Comparison of ENCODE assay signal across 31 cellular contexts in genomic region chr17:38779965-38780752, GRCh38. TPM values are rescaled to one million over a fixed set of nuclear protein-coding genes. Genes with fewer than 3 reads are reported as not detected.
"Had no signal": no experiment of that assay in that cellular context is flagged by ENCODE, and none has a peak within 500 bp of the region (broad histone marks: within the 10 kb centered on the region; RNA-seq: fewer than 3 reads in every experiment).

No MANE protein-coding gene starts in this region.

- H3K9me3 Mint-ChIP-seq: activated B cell treated with CpG ODN at 0.5 μM for 24 hours; activated CD4-positive, alpha-beta memory T cell treated with anti-CD3 and anti-CD28 coated beads, Interleukin-2, amount 10 ng/mL, durations not matched to agents 7 days and 5 days; activated CD4-positive, alpha-beta T cell treated with anti-CD3 and anti-CD28 coated beads, Interleukin-2, amount 10 ng/mL, durations not matched to agents 7 days and 5 days; activated T-cell treated with anti-CD3 and anti-CD28 coated beads, Interleukin-2, amount 50 U/mL, for 24 hours; activated T-cell treated with anti-CD3 and anti-CD28 coated beads, Interleukin-2, amount 50 U/mL, for 72 hours; central memory CD8-positive, alpha-beta T cell; effector memory CD8-positive, alpha-beta T cell; T-cell; T-helper 1 cell treated with Interleukin-12 subunit alpha and Interleukin-12 subunit beta and Interleukin-4 antibody, amounts not matched to agents 30 μg/mL and 1 μg/mL, for 36 hours; T-helper 2 cell treated with Interferon-gamma antibody and Interleukin-4, amounts not matched to agents 5 μg/mL and 100 μg/mL, for 36 hours had no signal

- H3K4me1 Mint-ChIP-seq: activated B cell treated with CpG ODN at 0.5 μM for 24 hours; activated CD4-positive, alpha-beta memory T cell treated with anti-CD3 and anti-CD28 coated beads, Interleukin-2, amount 10 ng/mL, durations not matched to agents 7 days and 5 days; central memory CD8-positive, alpha-beta T cell had no signal

- H3K9me3 ChIP-seq: esophagus squamous epithelium, gastroesophageal sphincter, heart right ventricle had no signal

- DNase-seq: activated B cell treated with CpG ODN at 0.5 μM for 24 hours; activated CD4-positive, alpha-beta memory T cell treated with anti-CD3 and anti-CD28 coated beads, Interleukin-2, amount 10 ng/mL, durations not matched to agents 7 days and 5 days; activated CD4-positive, alpha-beta T cell treated with anti-CD3 and anti-CD28 coated beads, Interleukin-2, amount 10 ng/mL, durations not matched to agents 7 days and 5 days; activated CD4-positive, alpha-beta T cell treated with anti-CD3 and anti-CD28 coated beads, Interleukin-2, amount 50 U/mL, for 4 hours; activated CD8-positive, alpha-beta memory T cell treated with anti-CD3 and anti-CD28 coated beads, Interleukin-2, amount 50 U/mL, for 48 hours; activated effector memory CD4-positive, alpha-beta T cell treated with Interleukin-2 at 50 U/mL for 16 hours; activated gamma-delta T cell treated with Interleukin-2 at 50 U/mL for 16 hours; activated naive CD4-positive, alpha-beta T cell treated with anti-CD3 and anti-CD28 coated beads, Interleukin-2, amount 50 U/mL, for 16 hours; activated naive CD4-positive, alpha-beta T cell treated with Interleukin-2 at 50 U/mL for 16 hours; activated T-cell treated with anti-CD3 and anti-CD28 coated beads for 4 hours; activated T-cell treated with anti-CD3 and anti-CD28 coated beads, Interleukin-2, amount 50 U/mL, for 24 hours; activated T-cell treated with anti-CD3 and anti-CD28 coated beads, Interleukin-2, amount 50 U/mL, for 72 hours; amniotic stem cell; brain microvascular endothelial cell; cortex of kidney; dermis blood vessel endothelial cell; effector CD4-positive, alpha-beta T cell; effector memory CD8-positive, alpha-beta T cell; erythroblast; esophagus squamous epithelium; foreskin melanocyte; heart right ventricle; T-cell; T1000; WERI-Rb-1 had no signal

- H3K27me3 ChIP-seq: brain microvascular endothelial cell, esophagus squamous epithelium, gastroesophageal sphincter, heart right ventricle had no signal

- H3K27ac Mint-ChIP-seq: activated B cell treated with CpG ODN at 0.5 μM for 24 hours; activated CD4-positive, alpha-beta memory T cell treated with anti-CD3 and anti-CD28 coated beads, Interleukin-2, amount 10 ng/mL, durations not matched to agents 7 days and 5 days; activated CD4-positive, alpha-beta T cell treated with anti-CD3 and anti-CD28 coated beads, Interleukin-2, amount 10 ng/mL, durations not matched to agents 7 days and 5 days; activated naive CD8-positive, alpha-beta T cell; activated T-cell treated with anti-CD3 and anti-CD28 coated beads, Interleukin-2, amount 50 U/mL, for 72 hours; T-cell; T-helper 1 cell treated with Interleukin-12 subunit alpha and Interleukin-12 subunit beta and Interleukin-4 antibody, amounts not matched to agents 30 μg/mL and 1 μg/mL, for 36 hours; T-helper 2 cell treated with Interferon-gamma antibody and Interleukin-4, amounts not matched to agents 5 μg/mL and 100 μg/mL, for 36 hours had no signal

- H3K27me3 Mint-ChIP-seq: activated B cell treated with CpG ODN at 0.5 μM for 24 hours; activated CD4-positive, alpha-beta memory T cell treated with anti-CD3 and anti-CD28 coated beads, Interleukin-2, amount 10 ng/mL, durations not matched to agents 7 days and 5 days; activated CD4-positive, alpha-beta T cell treated with anti-CD3 and anti-CD28 coated beads, Interleukin-2, amount 10 ng/mL, durations not matched to agents 7 days and 5 days; activated naive CD8-positive, alpha-beta T cell; activated T-cell treated with anti-CD3 and anti-CD28 coated beads, Interleukin-2, amount 50 U/mL, for 24 hours; central memory CD8-positive, alpha-beta T cell; effector memory CD8-positive, alpha-beta T cell; T-cell had no signal

- H3K4me1 ChIP-seq: esophagus squamous epithelium, gastroesophageal sphincter, heart right ventricle had no signal

- ATAC-seq: activated CD4-positive, CD25-positive, alpha-beta regulatory T cell treated with anti-CD3 and anti-CD28 coated beads, Interleukin-2, amount 50 U/mL, for 24 hours; activated T-cell treated with anti-CD3 and anti-CD28 coated beads, Interleukin-2, amount 50 U/mL, for 72 hours; effector memory CD8-positive, alpha-beta T cell; gastroesophageal sphincter; heart right ventricle; T-cell had no signal

- H3K4me3 ChIP-seq: esophagus squamous epithelium, gastroesophageal sphincter, heart right ventricle had no signal

- H3K4me3 Mint-ChIP-seq: activated B cell treated with CpG ODN at 0.5 μM for 24 hours; activated CD4-positive, alpha-beta memory T cell treated with anti-CD3 and anti-CD28 coated beads, Interleukin-2, amount 10 ng/mL, durations not matched to agents 7 days and 5 days; activated CD4-positive, alpha-beta T cell treated with anti-CD3 and anti-CD28 coated beads, Interleukin-2, amount 10 ng/mL, durations not matched to agents 7 days and 5 days; activated naive CD8-positive, alpha-beta T cell; activated T-cell treated with anti-CD3 and anti-CD28 coated beads, Interleukin-2, amount 50 U/mL, for 24 hours; activated T-cell treated with anti-CD3 and anti-CD28 coated beads, Interleukin-2, amount 50 U/mL, for 72 hours; central memory CD8-positive, alpha-beta T cell; effector memory CD8-positive, alpha-beta T cell; T-cell; T-helper 1 cell treated with Interleukin-12 subunit alpha and Interleukin-12 subunit beta and Interleukin-4 antibody, amounts not matched to agents 30 μg/mL and 1 μg/mL, for 36 hours; T-helper 2 cell treated with Interferon-gamma antibody and Interleukin-4, amounts not matched to agents 5 μg/mL and 100 μg/mL, for 36 hours had no signal

- H3K27ac ChIP-seq: brain microvascular endothelial cell, esophagus squamous epithelium, gastroesophageal sphincter, heart right ventricle, WERI-Rb-1 had no signal

RNA-seq across cellular contexts. Expression of gene PCGF2, which starts 32.0 kb away (rescaled TPM):
- total RNA-seq: activated B cell treated with CpG ODN at 0.5 μM for 24 hours had no signal
